In the genomic region with DNA sequence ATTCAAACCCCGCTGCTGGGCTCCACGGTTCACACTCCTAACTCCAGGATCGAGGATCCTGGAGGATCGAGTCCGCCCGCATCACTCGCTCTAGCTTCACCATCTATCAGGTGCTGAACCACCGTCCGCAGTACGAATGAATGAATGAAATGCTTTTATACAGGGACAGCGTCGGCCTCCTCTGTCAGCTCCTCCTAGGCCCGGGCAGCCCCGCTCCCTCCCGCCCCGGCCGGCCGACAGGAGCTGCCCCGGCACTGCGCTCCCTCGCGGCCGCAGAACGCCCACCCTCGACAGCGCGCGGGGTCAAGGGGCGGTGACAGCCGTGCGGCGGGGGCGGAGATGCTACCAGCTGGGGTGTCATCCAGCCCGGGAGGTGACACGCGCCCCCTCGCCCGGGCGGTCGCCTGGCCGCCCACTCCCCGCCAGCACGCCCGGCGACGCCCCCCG, we compare ENCODE assay signal across 8 cellular contexts. TPM values are rescaled to one million over a fixed set of nuclear protein-coding genes. Genes with fewer than 3 reads are reported as not detected.
A peak's percentile ranks its signal among the peaks of the same experiment; 100 is the strongest.
DNase-seq lines count a peak whose midpoint lies in the region; ATAC-seq and TF ChIP-seq lines count a peak whose summit lies in the region.

No MANE protein-coding gene starts in this region.

- H3K27ac ChIP-seq in SK-N-MC (no peak overlapping the region), hepatocyte (peak overlapping the region; percentile 91)

- peak overlapping the region; percentile 89 for H2AFZ ChIP-seq in hepatocyte

- H3K79me2 ChIP-seq in hepatocyte, result peaks cover 53% of the 10 kb centered on the region

- H3K4me1 ChIP-seq in adipocyte (ENCODE audit: control insufficient read depth, insufficient read depth, low read length), result peaks cover 16% of the 10 kb centered on the region
- H3K4me1 ChIP-seq in hepatocyte (ENCODE audit: insufficient read depth), result peaks cover 9% of the 10 kb centered on the region

- H3K4me3 ChIP-seq in SK-N-MC (peak overlapping the region; percentile 89), adipocyte (ENCODE audit: low read length) (peak overlapping the region; percentile 92), hepatocyte (peak overlapping the region; percentile 95)

- intact Hi-C loops in sciatic nerve (cut with DNase I), result no loop called here

- H3K27me3 ChIP-seq in adipocyte (replicated peaks; ENCODE audit: control insufficient read depth, insufficient read depth, low read length), result no peaks in the 10 kb centered on the region
- no peaks in the 10 kb centered on the region for H3K27me3 ChIP-seq in hepatocyte

- peaks cover 8% of the 10 kb centered on the region for H4K20me1 ChIP-seq in hepatocyte (ENCODE audit: insufficient read depth, poor library complexity, severe bottlenecking)

- H3K36me3 ChIP-seq in SK-N-MC (ENCODE audit: insufficient read depth, low read length), result peaks cover 25% of the 10 kb centered on the region
- peaks cover 15% of the 10 kb centered on the region for H3K36me3 ChIP-seq in adipocyte (ENCODE audit: control insufficient read depth, insufficient read depth, low read length, severe bottlenecking)
- H3K36me3 ChIP-seq in hepatocyte (replicated peaks; ENCODE audit: insufficient read depth, low read depth), result no peaks in the 10 kb centered on the region

- no peaks in the 10 kb centered on the region for H3K9me3 ChIP-seq in SK-N-MC (ENCODE audit: low read depth, low read length)
- no peaks in the 10 kb centered on the region for H3K9me3 ChIP-seq in adipocyte (ENCODE audit: control insufficient read depth, low read length)
- H3K9me3 ChIP-seq in hepatocyte (ENCODE audit: low read depth), result no peaks in the 10 kb centered on the region

- TF ChIP-seq CTCF in hepatocyte (IDR thresholded peaks at IDR 0.05; ENCODE audit: poor library complexity), result peak; percentile 11

- peak overlapping the region; percentile 87 for H3K4me2 ChIP-seq in hepatocyte

- ATAC-seq in GM19452 (IDR thresholded peaks at IDR 0.05; ENCODE audit: unreplicated experiment) (peak; percentile 57), HG03571 (IDR thresholded peaks at IDR 0.05; ENCODE audit: unreplicated experiment) (peak; percentile 52), sciatic nerve (peak; percentile 29)

- no peaks in the 10 kb centered on the region for H3K9me2 ChIP-seq in hepatocyte (replicated peaks; ENCODE audit: insufficient read depth)

- WGBS in hepatocyte (ENCODE audit: low lambda C conversion rate, missing lambda C conversion rate), result 2% methylated on average over 12 of the region's 47 CpGs

- DNase-seq in COLO829 (ENCODE audit: low spot score) (peak; percentile 12), SK-N-MC (ENCODE audit: low read depth, low spot score) (no peak), adipocyte (ENCODE audit: low read depth) (peak; percentile 74), hepatocyte (ENCODE audit: low spot score) (peak; percentile 83), sciatic nerve (ENCODE audit: low spot score) (no peak), DMS153 (lab: John Stamatoyannopoulos, UW) (no peak)

- H3K9ac ChIP-seq in SK-N-MC (ENCODE audit: insufficient read length) (peak overlapping the region; percentile 82), adipocyte (ENCODE audit: low read length) (peak overlapping the region; percentile 87)

RNA-seq across cellular contexts. Expression of gene ZBTB17, which starts 0.5 kb away (rescaled TPM):
- total RNA-seq in hepatocyte (15.3 and 16.8 TPM in 2 replicates), sciatic nerve (37.7 TPM)
- polyA plus RNA-seq in hepatocyte, result 32.3 and 51.1 TPM in 2 replicates

RNA-seq across cellular contexts. Expression of gene SRARP, which starts 28.7 kb away (rescaled TPM):
- total RNA-seq in hepatocyte (not detected in 2 replicates), sciatic nerve (0.18 TPM)
- polyA plus RNA-seq in hepatocyte, result not detected in 2 replicates

RNA-seq across cellular contexts. Expression of gene HSPB7, which starts 42.5 kb away (rescaled TPM):
- total RNA-seq in hepatocyte (12.6 and 17.4 TPM in 2 replicates), sciatic nerve (10.7 TPM)
- 59.4 and 66.2 TPM in 2 replicates for polyA plus RNA-seq in hepatocyte

RNA-seq across cellular contexts. Expression of gene CLCNKA, which starts 46.5 kb away (rescaled TPM):
- total RNA-seq in hepatocyte (1.0 and 1.3 TPM in 2 replicates), sciatic nerve (0.13 TPM)
- polyA plus RNA-seq in hepatocyte, result 1.3 and 2.7 TPM in 2 replicates

Comparison
In these comparisons a context has a peak if more than half of its experiments do, and no peak if none do; other contexts are left out.
1. DNase-seq: peak in COLO829 (single experiment), adipocyte (single experiment) and hepatocyte (single experiment); none in SK-N-MC (single experiment), sciatic nerve (single experiment) and DMS153 (single experiment).
2. Peak in every context shown above with its lines, with median percentiles within 50 percentile points of each other: ATAC-seq and H3K4me3 ChIP-seq.